In genomic region chr21:31895069-31895851, GRCh38 we compare ENCODE assay signal across 20 cellular contexts. TPM values are rescaled to one million over a fixed set of nuclear protein-coding genes. Genes with fewer than 3 reads are reported as not detected.
DNase-seq lines count a peak whose midpoint lies in the region; TF ChIP-seq lines count a peak whose summit lies in the region.
"Had no signal": no experiment of that assay in that cellular context is flagged by ENCODE, and none has a peak within 500 bp of the region (broad histone marks: within the 10 kb centered on the region; RNA-seq: fewer than 3 reads in every experiment).

No MANE protein-coding gene starts in this region.

- H2BK120ac ChIP-seq in trophoblast cell (ENCODE audit: insufficient read depth, low read length, poor library complexity) = no peak overlapping the region

- H3K4me1 ChIP-seq in HEK293 (ENCODE audit: control insufficient read depth, insufficient read depth, low read length) (no peaks in the 10 kb centered on the region; the same call in 1 of the 2 replicates), trophoblast cell (ENCODE audit: control insufficient read depth in 1 of 2, insufficient read depth in 2 of 2, low read length in 2 of 2) (peaks cover 17 to 29% of the 10 kb centered on the region in 2 experiments)

- no peak overlapping the region for H3K9ac ChIP-seq in trophoblast cell (ENCODE audit: low read length)

- H3K79me2 ChIP-seq in trophoblast cell (ENCODE audit: control insufficient read depth, insufficient read depth, low read length, poor library complexity) = no peaks in the 10 kb centered on the region

- H4K12ac ChIP-seq in trophoblast cell (ENCODE audit: low read depth, low read length) = no peak overlapping the region

- no peak overlapping the region for H2BK5ac ChIP-seq in trophoblast cell (ENCODE audit: low read depth, low read length, poor library complexity)

- H2AK5ac ChIP-seq in trophoblast cell (ENCODE audit: low read length) = no peak overlapping the region

- no peak overlapping the region for H3K4me3 ChIP-seq in HEK293 (ENCODE audit: low read depth, low read length)
- no peak overlapping the region for H3K4me3 ChIP-seq in trophoblast cell (ENCODE audit: low read depth, low read length)
- no peak overlapping the region for H3K4me3 ChIP-seq in brain microvascular endothelial cell (ENCODE audit: low read depth, low read length)
- H3K4me3 ChIP-seq: ovary had no signal

- POLR2A ChIA-PET in HEK293 (lab: Yijun Ruan, JAX) = no interaction called here

- H3K27me3 ChIP-seq in trophoblast cell (ENCODE audit: insufficient read depth, low read length) = no peaks in the 10 kb centered on the region
- no peaks in the 10 kb centered on the region for H3K27me3 ChIP-seq in brain microvascular endothelial cell (replicated peaks)
- H3K27me3 ChIP-seq: ovary had no signal

- in situ Hi-C loops in brain microvascular endothelial cell (cut with HindIII; ENCODE audit: low pct_ligation_motif_present, low sequenced_read_pairs) = no loop called here

- peak overlapping the region; percentile 17 for H3K4me2 ChIP-seq in trophoblast cell (ENCODE audit: low read length)

- H3K14ac ChIP-seq in trophoblast cell (ENCODE audit: low read length) = no peak overlapping the region

- DNase-seq in AG20443 (ENCODE audit: low spot score) (peak; percentile 57), left kidney (ENCODE audit: low read depth, low spot score) (peak; percentile 90), trophoblast cell (no peak), SIG-M5 treated with dmso at 0.1 percent for 504 hours (lab: John Stamatoyannopoulos, UW; ENCODE audit: unreplicated experiment) (no peak), NCI-H2107 (lab: John Stamatoyannopoulos, UW) (no peak), NCI-H146 (lab: John Stamatoyannopoulos, UW) (no peak), brain microvascular endothelial cell (no peak)
- DNase-seq: activated CD4-positive, CD25-positive, alpha-beta regulatory T cell treated with anti-CD3 and anti-CD28 coated beads, Interleukin-2, amount 50 U/mL, for 72 hours; activated naive CD4-positive, alpha-beta T cell treated with Interleukin-2 at 50 U/mL for 16 hours; activated T-cell treated with anti-CD3 and anti-CD28 coated beads, Interleukin-2, amount 50 U/mL, for 1 hour; amygdala; CD4-positive, alpha-beta T cell; central memory CD4-positive, alpha-beta T cell; naive B cell; NCI-H1092; NCI-H1930; NCI-H774; ovary; SHP77 had no signal

- H2AFZ ChIP-seq in trophoblast cell (ENCODE audit: insufficient read depth, low read length, poor library complexity) = no peak overlapping the region

- no peak overlapping the region for H4K8ac ChIP-seq in trophoblast cell (ENCODE audit: low read depth, low read length)

- H3K79me1 ChIP-seq in trophoblast cell (ENCODE audit: low read length) = no peaks in the 10 kb centered on the region

- no peak overlapping the region for H3K23ac ChIP-seq in trophoblast cell (ENCODE audit: low read length)

- TF ChIP-seq CTCF in HEK293 (tag by site-specific recombination; IDR thresholded peaks at IDR 0.05) (no peak), brain microvascular endothelial cell (IDR thresholded peaks at IDR 0.05; ENCODE audit: low read depth, low read length, missing control alignments) (no peak)

- H3K36me3 ChIP-seq in HEK293 (ENCODE audit: control insufficient read depth in 2 of 2, insufficient read depth in 1 of 2, low read length in 2 of 2) (no peaks in the 10 kb centered on the region), trophoblast cell (ENCODE audit: control insufficient read depth in 1 of 2, insufficient read depth in 2 of 2, low read length in 2 of 2) (no peaks in the 10 kb centered on the region), brain microvascular endothelial cell (replicated peaks) (no peaks in the 10 kb centered on the region)
- H3K36me3 ChIP-seq: ovary had no signal

- H3K4ac ChIP-seq in trophoblast cell (ENCODE audit: low read depth, low read length) = no peak overlapping the region

- H3K18ac ChIP-seq in trophoblast cell (ENCODE audit: low read length) = no peak overlapping the region

- H3K9me3 ChIP-seq in HEK293 (ENCODE audit: control insufficient read depth, insufficient read depth, low read depth, low read length) = no peaks in the 10 kb centered on the region
- no peaks in the 10 kb centered on the region for H3K9me3 ChIP-seq in trophoblast cell (ENCODE audit: insufficient read depth, low read depth, low read length)
- H3K9me3 ChIP-seq: ovary had no signal

- H2BK12ac ChIP-seq in trophoblast cell (ENCODE audit: low read length) = no peak overlapping the region

- WGBS in trophoblast cell (ENCODE audit: extremely low coverage, insufficient coverage, insufficient read length) = no CpG with 5 or more reads among the region's 6 CpGs

- H4K91ac ChIP-seq in trophoblast cell (ENCODE audit: low read depth, low read length) = no peak overlapping the region

- CTCF ChIA-PET in HEK293 (lab: Yijun Ruan, JAX) = interaction anchor here (2.2 kb wide), 1 partner anchor 29 kb away, joined by 8 read pairs; no protein-coding TSS in a partner anchor

- H3K27ac ChIP-seq in HEK293 (ENCODE audit: extremely low read depth, low read depth, low read length) (no peak overlapping the region), trophoblast cell (ENCODE audit: low read depth, low read length) (no peak overlapping the region), brain microvascular endothelial cell (no peak overlapping the region)
- H3K27ac ChIP-seq: ovary had no signal

TF ChIP-seq in HEK293, 187 proteins besides CTCF, POLR2A, EP300 and RAD21:
- TF ChIP-seq, protein P1, sequence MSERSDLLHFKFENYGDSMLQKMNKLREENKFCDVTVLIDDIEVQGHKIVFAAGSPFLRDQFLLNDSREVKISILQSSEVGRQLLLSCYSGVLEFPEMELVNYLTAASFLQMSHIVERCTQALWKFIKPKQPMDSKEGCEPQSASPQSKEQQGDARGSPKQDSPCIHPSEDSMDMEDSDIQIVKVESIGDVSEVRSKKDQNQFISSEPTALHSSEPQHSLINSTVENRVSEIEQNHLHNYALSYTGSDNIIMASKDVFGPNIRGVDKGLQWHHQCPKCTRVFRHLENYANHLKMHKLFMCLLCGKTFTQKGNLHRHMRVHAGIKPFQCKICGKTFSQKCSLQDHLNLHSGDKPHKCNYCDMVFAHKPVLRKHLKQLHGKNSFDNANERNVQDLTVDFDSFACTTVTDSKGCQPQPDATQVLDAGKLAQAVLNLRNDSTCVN (tag by site-specific recombination; optimal IDR thresholded peaks at IDR 0.05) = no peak
- peak; percentile 73 for TF ChIP-seq ZNF10 (tag by site-specific recombination; IDR thresholded peaks at IDR 0.05)

RNA-seq across cellular contexts. Expression of gene HUNK, which starts 22.4 kb away (rescaled TPM):
- 4.4 and 4.7 TPM in 2 replicates for polyA plus RNA-seq in trophoblast cell (2013)

Comparison
In these comparisons a context has a peak if more than half of its experiments do, and no peak if none do; other contexts are left out.
1. DNase-seq: peak in AG20443 (single experiment) and left kidney (single experiment); none in trophoblast cell (0 of 2), SIG-M5 treated with dmso at 0.1 percent for 504 hours (single experiment), NCI-H2107 (single experiment), NCI-H146 (single experiment) and brain microvascular endothelial cell (single experiment).